In genomic region chr17:6539871-6540270, GRCh38 we compare ENCODE assay signal across 31 cellular contexts.
"Had no signal": no experiment of that assay in that cellular context is flagged by ENCODE, and none has a peak within 500 bp of the region (broad histone marks: within the 10 kb centered on the region; RNA-seq: fewer than 3 reads in every experiment).

No MANE protein-coding gene starts in this region.

- H3K9me3 Mint-ChIP-seq: activated naive CD4-positive, alpha-beta T cell treated with anti-CD3 and anti-CD28 coated beads, Interleukin-2, amount 50 U/mL, for 72 hours; activated naive CD8-positive, alpha-beta T cell treated with anti-CD3 and anti-CD28 coated beads, Interleukin-2, amount 50 U/mL, for 24 hours had no signal

- H3K4me3 Mint-ChIP-seq: activated CD8-positive, alpha-beta T cell treated with anti-CD3 and anti-CD28 coated beads, Interleukin-2, amount 10 ng/mL, durations not matched to agents 7 days and 5 days; activated naive CD8-positive, alpha-beta T cell treated with anti-CD3 and anti-CD28 coated beads, Interleukin-2, amount 50 U/mL, for 24 hours; activated T-helper 1 cell treated with anti-CD3 and anti-CD28 coated beads, Interleukin-12 subunit alpha, Interleukin-12 subunit beta, Interleukin-2, Interleukin-4 antibody, amounts not matched to agents 30 ng/mL and 10 ng/mL and 1 ng/mL, durations not matched to agents 14 hours and 24 hours and 36 hours; brain; T-helper 1 cell treated with Interleukin-12 subunit alpha and Interleukin-12 subunit beta and Interleukin-4 antibody, amounts not matched to agents 30 μg/mL and 1 μg/mL, for 36 hours had no signal

- H3K27me3 Mint-ChIP-seq: activated naive CD8-positive, alpha-beta T cell treated with anti-CD3 and anti-CD28 coated beads, Interleukin-2, amount 50 U/mL, for 24 hours had no signal

- H3K36me3 Mint-ChIP-seq: activated naive CD4-positive, alpha-beta T cell treated with anti-CD3 and anti-CD28 coated beads, Interleukin-2, amount 50 U/mL, for 72 hours had no signal

- H3K27me3 ChIP-seq: ascending aorta, Peyer's patch, SJSA1 had no signal

- DNase-seq: activated CD4-positive, alpha-beta T cell treated with anti-CD3 and anti-CD28 coated beads for 48 hours; activated CD4-positive, alpha-beta T cell treated with anti-CD3 and anti-CD28 coated beads, Interleukin-2, amount 50 U/mL, for 4 hours; activated CD4-positive, CD25-positive, alpha-beta regulatory T cell treated with anti-CD3 and anti-CD28 coated beads, Interleukin-2, amount 50 U/mL, for 72 hours; activated CD8-positive, alpha-beta memory T cell treated with anti-CD3 and anti-CD28 coated beads, Interleukin-2, amount 50 U/mL, for 48 hours; activated CD8-positive, alpha-beta T cell treated with anti-CD3 and anti-CD28 coated beads, Interleukin-2, amount 10 ng/mL, durations not matched to agents 7 days and 5 days; activated effector memory CD4-positive, alpha-beta T cell treated with Interleukin-2 at 50 U/mL for 16 hours; activated naive CD4-positive, alpha-beta T cell treated with Interleukin-2 at 50 U/mL for 16 hours; activated naive CD8-positive, alpha-beta T cell treated with anti-CD3 and anti-CD28 coated beads, Interleukin-2, amount 50 U/mL, for 24 hours; activated T-cell treated with anti-CD3 and anti-CD28 coated beads, Interleukin-2, amount 50 U/mL, for 1 hour; amniotic stem cell; IMR-90; Kasumi-1; KBM-7; NCI-H1105 treated with DMSO at 0.1 percent for 48 hours; NCI-H1436 treated with DMSO at 0.1 percent for 48 hours; NCI-H1930; NCI-H2171; NCI-H2227 treated with DMSO at 0.1 percent for 48 hours; NCI-H446 treated with DMSO at 0.1 percent for 48 hours; NCI-H524 treated with DMSO at 0.1 percent for 48 hours; NCI-H748 treated with DMSO at 0.1 percent for 48 hours; Peyer's patch; SHP77; SW 1271 had no signal

- H3K27ac ChIP-seq: ascending aorta, Peyer's patch, SJSA1 had no signal

- ATAC-seq: activated CD8-positive, alpha-beta T cell treated with anti-CD3 and anti-CD28 coated beads, Interleukin-2, amount 10 ng/mL, durations not matched to agents 7 days and 5 days; activated naive CD4-positive, alpha-beta T cell treated with anti-CD3 and anti-CD28 coated beads, Interleukin-2, amount 50 U/mL, for 72 hours; activated naive CD8-positive, alpha-beta T cell treated with anti-CD3 and anti-CD28 coated beads, Interleukin-2, amount 50 U/mL, for 24 hours; SK-N-SH treated with all-trans-retinoic acid at 6 μM for 48 hours had no signal

- H3K4me1 Mint-ChIP-seq: activated naive CD8-positive, alpha-beta T cell treated with anti-CD3 and anti-CD28 coated beads, Interleukin-2, amount 50 U/mL, for 24 hours; brain had no signal

- H3K36me3 ChIP-seq: ascending aorta, Peyer's patch, SJSA1 had no signal

- H3K9me3 ChIP-seq: ascending aorta, SJSA1 had no signal

- H3K4me1 ChIP-seq: ascending aorta, Peyer's patch, SJSA1 had no signal

- H3K4me3 ChIP-seq: ascending aorta, Peyer's patch, SJSA1 had no signal

- H3K27ac Mint-ChIP-seq: activated CD8-positive, alpha-beta T cell treated with anti-CD3 and anti-CD28 coated beads, Interleukin-2, amount 10 ng/mL, durations not matched to agents 7 days and 5 days; activated naive CD4-positive, alpha-beta T cell treated with anti-CD3 and anti-CD28 coated beads, Interleukin-2, amount 50 U/mL, for 72 hours; activated naive CD8-positive, alpha-beta T cell treated with anti-CD3 and anti-CD28 coated beads, Interleukin-2, amount 50 U/mL, for 24 hours; activated T-helper 1 cell treated with anti-CD3 and anti-CD28 coated beads, Interleukin-12 subunit alpha, Interleukin-12 subunit beta, Interleukin-2, Interleukin-4 antibody, amounts not matched to agents 30 ng/mL and 10 ng/mL and 1 ng/mL, durations not matched to agents 14 hours and 24 hours and 36 hours; brain; T-helper 1 cell treated with Interleukin-12 subunit alpha and Interleukin-12 subunit beta and Interleukin-4 antibody, amounts not matched to agents 30 μg/mL and 1 μg/mL, for 36 hours had no signal
